ENCODE assay signal across 2 cellular contexts in genomic region chr1:111449703-111450017, GRCh38.
TF ChIP-seq lines count a peak whose summit lies in the region.

No MANE protein-coding gene starts in this region.

TF ChIP-seq in SK-N-SH, 30 proteins besides CTCF, POLR2A, EP300 and RAD21:
- TF ChIP-seq ZBTB33 (IDR thresholded peaks at IDR 0.05; ENCODE audit: borderline replicate concordance, low read depth): no peak
- TF ChIP-seq TEAD4 (IDR thresholded peaks at IDR 0.05; ENCODE audit: borderline replicate concordance, insufficient read depth): no peak
- TF ChIP-seq SMC3 (IDR thresholded peaks at IDR 0.05; ENCODE audit: low read depth, low read length): no peak
- no peak for TF ChIP-seq IRF3 (IDR thresholded peaks at IDR 0.05; ENCODE audit: low read depth, low read length)
- TF ChIP-seq SIN3A (IDR thresholded peaks at IDR 0.05; ENCODE audit: borderline replicate concordance, low read depth, low read length): no peak
- TF ChIP-seq NRF1 (IDR thresholded peaks at IDR 0.05; ENCODE audit: low read depth, low read length): no peak
- no peak for TF ChIP-seq TCF12 (IDR thresholded peaks at IDR 0.05)
- TF ChIP-seq NFIC (IDR thresholded peaks at IDR 0.05; ENCODE audit: borderline replicate concordance): no peak
- no peak for TF ChIP-seq FOXJ3 (CRISPR knock-in tag; IDR thresholded peaks at IDR 0.05)

TF ChIP-seq in SK-N-SH treated with all-trans-retinoic acid at 6 μM for 48 hours, 23 proteins besides CTCF, POLR2A, EP300 and RAD21:
- TF ChIP-seq OSR1 (CRISPR knock-in tag; IDR thresholded peaks at IDR 0.05): no peak
- no peak for TF ChIP-seq CSDC2 (CRISPR knock-in tag; IDR thresholded peaks at IDR 0.05)
- TF ChIP-seq CSRNP3 (CRISPR knock-in tag; IDR thresholded peaks at IDR 0.05): no peak
- TF ChIP-seq TSHZ2 (CRISPR knock-in tag; IDR thresholded peaks at IDR 0.05): no peak
- no peak for TF ChIP-seq PPARA (CRISPR knock-in tag; IDR thresholded peaks at IDR 0.05; ENCODE audit: borderline replicate concordance)
- no peak for TF ChIP-seq ISL1 (CRISPR knock-in tag; IDR thresholded peaks at IDR 0.05)
- no peak for TF ChIP-seq ESRRG (CRISPR knock-in tag; IDR thresholded peaks at IDR 0.05)
- TF ChIP-seq GLIS3 (CRISPR knock-in tag; IDR thresholded peaks at IDR 0.05): no peak
- TF ChIP-seq ZNF70 (CRISPR knock-in tag; IDR thresholded peaks at IDR 0.05): no peak
- no peak for TF ChIP-seq ZNF8 (CRISPR knock-in tag; IDR thresholded peaks at IDR 0.05)
- TF ChIP-seq POU6F1 (CRISPR knock-in tag; IDR thresholded peaks at IDR 0.05; ENCODE audit: borderline replicate concordance, low read depth): no peak
- TF ChIP-seq PATZ1 (CRISPR knock-in tag; IDR thresholded peaks at IDR 0.05; ENCODE audit: borderline replicate concordance): no peak
- no peak for TF ChIP-seq ZFP30 (CRISPR knock-in tag; IDR thresholded peaks at IDR 0.05)
- no peak for TF ChIP-seq CREB5 (CRISPR knock-in tag; IDR thresholded peaks at IDR 0.05; ENCODE audit: low read depth)
TF ChIP-seq in SK-N-SH treated with all-trans-retinoic acid at 6 μM for 48 hours: peak in this region for 0.
